In the genomic region with DNA sequence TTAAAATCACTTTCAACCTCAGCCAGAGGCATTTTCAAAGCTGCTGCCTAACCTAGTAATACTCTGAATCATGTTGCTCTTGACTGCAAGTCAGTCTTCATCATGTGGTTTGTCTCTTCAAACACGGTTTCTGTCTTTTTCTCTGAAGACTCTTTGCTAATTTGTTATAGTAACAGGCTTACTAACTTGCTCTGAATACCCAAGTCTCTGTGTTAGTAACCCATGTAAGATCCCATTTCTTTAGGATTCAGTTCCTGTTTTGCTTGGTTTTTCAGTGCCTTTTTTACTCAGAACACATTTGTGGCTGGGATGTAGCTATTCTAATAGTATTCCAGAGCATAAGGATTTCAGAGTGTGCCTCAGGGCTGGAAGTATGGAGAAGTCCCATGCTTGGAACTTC, we compare ENCODE assay signal across 20 cellular contexts.
"Had no signal": no experiment of that assay in that cellular context is flagged by ENCODE, and none has a peak within 500 bp of the region (broad histone marks: within the 10 kb centered on the region; RNA-seq: fewer than 3 reads in every experiment).

No MANE protein-coding gene starts in this region.

- H3K27ac ChIP-seq: body of pancreas, colonic mucosa, lower lobe of right lung, neutrophil, parathyroid adenoma, sigmoid colon, thoracic aorta had no signal

- H3K4me3 ChIP-seq: body of pancreas, colonic mucosa, lower lobe of right lung, sigmoid colon, thoracic aorta had no signal

- H3K9me3 ChIP-seq: body of pancreas, colonic mucosa, lower lobe of right lung, neutrophil, sigmoid colon, thoracic aorta had no signal

- H3K36me3 Mint-ChIP-seq: activated naive CD8-positive, alpha-beta T cell; naive B cell had no signal

- H3K4me3 Mint-ChIP-seq: activated B cell treated with CpG ODN at 0.5 μM for 24 hours; activated CD4-positive, alpha-beta T cell treated with anti-CD3 and anti-CD28 coated beads, Interleukin-2, amount 10 ng/mL, durations not matched to agents 24 days and 14 days; activated naive CD8-positive, alpha-beta T cell; activated T-cell treated with anti-CD3 and anti-CD28 coated beads, Interleukin-2, amount 50 U/mL, for 72 hours; naive B cell; stimulated activated naive CD8-positive, alpha-beta T cell treated with anti-CD3 and anti-CD28 coated beads, Interleukin-15, amount 100 ng/mL, for 72 hours had no signal

- H3K36me3 ChIP-seq: colonic mucosa, lower lobe of right lung, neutrophil, sigmoid colon, thoracic aorta had no signal

- H3K79me2 ChIP-seq: parathyroid adenoma had no signal

- H3K27ac Mint-ChIP-seq: activated B cell treated with CpG ODN at 0.5 μM for 24 hours; activated CD4-positive, alpha-beta T cell treated with anti-CD3 and anti-CD28 coated beads, Interleukin-2, amount 10 ng/mL, durations not matched to agents 24 days and 14 days; activated naive CD8-positive, alpha-beta T cell; activated T-cell treated with anti-CD3 and anti-CD28 coated beads, Interleukin-2, amount 50 U/mL, for 72 hours; naive B cell; stimulated activated naive CD8-positive, alpha-beta T cell treated with anti-CD3 and anti-CD28 coated beads, Interleukin-15, amount 100 ng/mL, for 72 hours had no signal

- H3K4me1 Mint-ChIP-seq: activated B cell treated with CpG ODN at 0.5 μM for 24 hours; activated CD4-positive, alpha-beta T cell treated with anti-CD3 and anti-CD28 coated beads, Interleukin-2, amount 10 ng/mL, durations not matched to agents 24 days and 14 days; naive B cell; stimulated activated naive CD8-positive, alpha-beta T cell treated with anti-CD3 and anti-CD28 coated beads, Interleukin-15, amount 100 ng/mL, for 72 hours had no signal

- H2AFZ ChIP-seq: parathyroid adenoma had no signal

- H3K27me3 Mint-ChIP-seq: activated B cell treated with CpG ODN at 0.5 μM for 24 hours; activated CD4-positive, alpha-beta T cell treated with anti-CD3 and anti-CD28 coated beads, Interleukin-2, amount 10 ng/mL, durations not matched to agents 24 days and 14 days; activated naive CD8-positive, alpha-beta T cell; naive B cell; stimulated activated naive CD8-positive, alpha-beta T cell treated with anti-CD3 and anti-CD28 coated beads, Interleukin-15, amount 100 ng/mL, for 72 hours had no signal

- H3K4me1 ChIP-seq: body of pancreas, colonic mucosa, lower lobe of right lung, parathyroid adenoma, sigmoid colon had no signal

- H3K27me3 ChIP-seq: body of pancreas, colonic mucosa, neutrophil, sigmoid colon had no signal

- H3K9ac ChIP-seq: parathyroid adenoma had no signal

- ATAC-seq: activated T-cell treated with anti-CD3 and anti-CD28 coated beads, Interleukin-2, amount 50 U/mL, for 72 hours; body of pancreas; esophagus mucosa; left colon; lower lobe of right lung; stimulated activated naive CD8-positive, alpha-beta T cell treated with anti-CD3 and anti-CD28 coated beads, Interleukin-15, amount 100 ng/mL, for 72 hours had no signal

- H3K9me3 Mint-ChIP-seq: activated CD4-positive, alpha-beta T cell treated with anti-CD3 and anti-CD28 coated beads, Interleukin-2, amount 10 ng/mL, durations not matched to agents 24 days and 14 days had no signal

- DNase-seq: activated B cell treated with CpG ODN at 0.5 μM for 24 hours; activated CD4-positive, alpha-beta T cell treated with anti-CD3 and anti-CD28 coated beads, Interleukin-2, amount 10 ng/mL, durations not matched to agents 24 days and 14 days; activated CD8-positive, alpha-beta memory T cell treated with anti-CD3 and anti-CD28 coated beads, Interleukin-2, amount 50 U/mL, for 48 hours; activated gamma-delta T cell; activated T-cell treated with anti-CD3 and anti-CD28 coated beads, Interleukin-2, amount 50 U/mL, for 72 hours; amniotic stem cell; body of pancreas; central memory CD4-positive, alpha-beta T cell; colonic mucosa; left colon; lower lobe of right lung; naive B cell; sigmoid colon; stimulated activated CD4-positive, alpha-beta T cell treated with anti-CD3 and anti-CD28 coated beads, Interleukin-1b, Interleukin-23, amount 100 ng/mL, for 48 hours; stimulated activated naive CD8-positive, alpha-beta T cell treated with anti-CD3 and anti-CD28 coated beads, Interleukin-15, amount 100 ng/mL, for 72 hours had no signal
